Comparison of ENCODE assay signal across 19 cellular contexts in the genomic region with DNA sequence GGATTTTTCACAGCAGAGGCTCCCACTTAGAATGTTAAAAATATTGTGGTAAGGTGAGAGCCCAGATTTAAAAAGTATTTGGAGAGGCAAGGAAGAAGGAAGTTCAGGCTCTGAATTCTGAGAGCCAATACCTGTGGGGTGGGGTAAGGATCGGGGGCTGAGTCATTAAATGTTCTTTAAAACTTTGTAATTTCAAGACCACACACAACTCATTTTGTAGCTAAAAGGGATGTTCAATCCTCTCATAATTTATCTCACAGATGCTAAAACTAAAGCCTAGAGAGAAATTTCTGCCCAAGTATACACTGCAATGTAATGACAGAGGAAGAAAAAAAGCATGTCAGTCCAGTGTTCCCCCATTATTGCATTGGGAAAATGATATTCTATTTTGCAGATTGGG. TPM values are rescaled to one million over a fixed set of nuclear protein-coding genes. Genes with fewer than 3 reads are reported as not detected.
DNase-seq lines count a peak whose midpoint lies in the region; ATAC-seq and TF ChIP-seq lines count a peak whose summit lies in the region.
"Had no signal": no experiment of that assay in that cellular context is flagged by ENCODE, and none has a peak within 500 bp of the region (broad histone marks: within the 10 kb centered on the region; RNA-seq: fewer than 3 reads in every experiment).

No MANE protein-coding gene starts in this region.

- H3K4me3 ChIP-seq in colonic mucosa = no peak overlapping the region

- peak overlapping the region; percentile 88 to 95 for H3K27ac Mint-ChIP-seq in T-cell
- no peak overlapping the region for H3K27ac Mint-ChIP-seq in central memory CD8-positive, alpha-beta T cell (ENCODE audit: low read depth)
- H3K27ac Mint-ChIP-seq in stimulated activated effector memory CD8-positive, alpha-beta T cell treated with anti-CD3 and anti-CD28 coated beads, Interleukin-12 subunit alpha, Interleukin-12 subunit beta, amount 100 ng/mL, for 72 hours = peak overlapping the region; percentile 79
- H3K27ac Mint-ChIP-seq: IgD-negative memory B cell, type B pancreatic cell had no signal

- peaks cover 42% of the 10 kb centered on the region for H3K36me3 Mint-ChIP-seq in activated T-cell treated with anti-CD3 and anti-CD28 coated beads, Interleukin-2, amount 50 U/mL, for 4 hours (ENCODE audit: insufficient read depth)
- H3K36me3 Mint-ChIP-seq in T-cell = peaks cover 78% of the 10 kb centered on the region
- peaks cover 61% of the 10 kb centered on the region for H3K36me3 Mint-ChIP-seq in central memory CD8-positive, alpha-beta T cell (ENCODE audit: insufficient read depth)
- peaks cover 100% of the 10 kb centered on the region for H3K36me3 Mint-ChIP-seq in stimulated activated effector memory CD8-positive, alpha-beta T cell treated with anti-CD3 and anti-CD28 coated beads, Interleukin-12 subunit alpha, Interleukin-12 subunit beta, amount 100 ng/mL, for 72 hours
- H3K36me3 Mint-ChIP-seq: brain, CD14-positive monocyte, type B pancreatic cell had no signal

- H3K27ac ChIP-seq in colonic mucosa = no peak overlapping the region

- peak; percentile 24 to 41 for ATAC-seq in activated T-cell treated with anti-CD3 and anti-CD28 coated beads, Interleukin-2, amount 50 U/mL, for 4 hours
- no peak for ATAC-seq in T-cell (replicated peaks in 1 of 4)
- no peak for ATAC-seq in central memory CD8-positive, alpha-beta T cell (replicated peaks; ENCODE audit: extremely low read depth, poor library complexity, severe bottlenecking)
- ATAC-seq in stimulated activated effector memory CD8-positive, alpha-beta T cell treated with anti-CD3 and anti-CD28 coated beads, Interleukin-12 subunit alpha, Interleukin-12 subunit beta, amount 100 ng/mL, for 72 hours = peak; percentile 66

- H3K36me3 ChIP-seq in colonic mucosa = no peaks in the 10 kb centered on the region

- H3K27me3 Mint-ChIP-seq in activated T-cell treated with anti-CD3 and anti-CD28 coated beads, Interleukin-2, amount 50 U/mL, for 4 hours (ENCODE audit: low read depth) = no peaks in the 10 kb centered on the region
- H3K27me3 Mint-ChIP-seq in T-cell = no peaks in the 10 kb centered on the region
- H3K27me3 Mint-ChIP-seq in central memory CD8-positive, alpha-beta T cell = no peaks in the 10 kb centered on the region

- no peaks in the 10 kb centered on the region for H3K4me1 ChIP-seq in colonic mucosa

- no peaks in the 10 kb centered on the region for H3K9me3 ChIP-seq in colonic mucosa

- intact Hi-C loops in colonic mucosa (cut with DNase I) = no loop called here

- no peak for DNase-seq in activated T-cell treated with anti-CD3 and anti-CD28 coated beads, Interleukin-2, amount 50 U/mL, for 4 hours
- DNase-seq in activated T-cell treated with anti-CD3 and anti-CD28 coated beads for 4 hours (no peak), T-cell (no peak), inferior parietal cortex (ENCODE audit: extremely low spot score) (no peak), colonic mucosa (no peak)
- DNase-seq in central memory CD8-positive, alpha-beta T cell (ENCODE audit: low spot score in 2 of 2) = no peak
- DNase-seq in stimulated activated effector memory CD8-positive, alpha-beta T cell treated with anti-CD3 and anti-CD28 coated beads, Interleukin-12 subunit alpha, Interleukin-12 subunit beta, amount 100 ng/mL, for 72 hours (ENCODE audit: low spot score in 2 of 2) = no peak
- DNase-seq in stimulated activated CD4-positive, alpha-beta T cell treated with anti-CD3 and anti-CD28 coated beads, Interleukin-15, amount 100 ng/mL, for 24 hours = no peak
- DNase-seq: cortex of kidney; glutamatergic neuron; GOT3; NCI-H2171; NCI-H69; small intestine; stimulated activated CD4-positive, alpha-beta T cell treated with anti-CD3 and anti-CD28 coated beads, Interleukin-2, amount 100 ng/mL, for 48 hours had no signal

- no peaks in the 10 kb centered on the region for H3K9me3 Mint-ChIP-seq in activated T-cell treated with anti-CD3 and anti-CD28 coated beads, Interleukin-2, amount 50 U/mL, for 4 hours
- no peaks in the 10 kb centered on the region for H3K9me3 Mint-ChIP-seq in T-cell
- H3K9me3 Mint-ChIP-seq in central memory CD8-positive, alpha-beta T cell = no peaks in the 10 kb centered on the region
- H3K9me3 Mint-ChIP-seq in stimulated activated effector memory CD8-positive, alpha-beta T cell treated with anti-CD3 and anti-CD28 coated beads, Interleukin-12 subunit alpha, Interleukin-12 subunit beta, amount 100 ng/mL, for 72 hours = no peaks in the 10 kb centered on the region
- H3K9me3 Mint-ChIP-seq: brain, CD14-positive monocyte, IgD-negative memory B cell, type B pancreatic cell had no signal

- no peak overlapping the region for H3K9ac ChIP-seq in colonic mucosa (ENCODE audit: low read depth in 2 of 2, low read length in 2 of 2)

- no peaks in the 10 kb centered on the region for H3K27me3 ChIP-seq in colonic mucosa

- H3K4me1 Mint-ChIP-seq in activated T-cell treated with anti-CD3 and anti-CD28 coated beads, Interleukin-2, amount 50 U/mL, for 4 hours (ENCODE audit: low read depth) = peaks cover 81% of the 10 kb centered on the region
- peaks cover 77 to 88% (median 80%) of the 10 kb centered on the region in 3 donors for H3K4me1 Mint-ChIP-seq in T-cell
- peaks cover 79% of the 10 kb centered on the region for H3K4me1 Mint-ChIP-seq in central memory CD8-positive, alpha-beta T cell
- peaks cover 61% of the 10 kb centered on the region for H3K4me1 Mint-ChIP-seq in stimulated activated effector memory CD8-positive, alpha-beta T cell treated with anti-CD3 and anti-CD28 coated beads, Interleukin-12 subunit alpha, Interleukin-12 subunit beta, amount 100 ng/mL, for 72 hours
- H3K4me1 Mint-ChIP-seq: CD14-positive monocyte had no signal

- CTCF ChIA-PET in T-cell (lab: Charles Lee) = no interaction called here

- TF ChIP-seq CTCF in colonic mucosa (IDR thresholded peaks at IDR 0.05) = no peak

- H3K4me3 Mint-ChIP-seq in activated T-cell treated with anti-CD3 and anti-CD28 coated beads, Interleukin-2, amount 50 U/mL, for 4 hours = peak overlapping the region; percentile 79
- peak overlapping the region; percentile 74 to 99 (median 98) for H3K4me3 Mint-ChIP-seq in T-cell
- H3K4me3 Mint-ChIP-seq in central memory CD8-positive, alpha-beta T cell = peak overlapping the region; percentile 58
- H3K4me3 Mint-ChIP-seq in stimulated activated effector memory CD8-positive, alpha-beta T cell treated with anti-CD3 and anti-CD28 coated beads, Interleukin-12 subunit alpha, Interleukin-12 subunit beta, amount 100 ng/mL, for 72 hours = peak overlapping the region; percentile 94
- H3K4me3 Mint-ChIP-seq: brain, CD14-positive monocyte, type B pancreatic cell had no signal

- POLR2A ChIA-PET in T-cell (lab: Charles Lee) = interaction anchor here (0.6 to 1.3 kb wide), 2 partner anchors 27 to 55 kb away, joined by 3 read pairs; no protein-coding TSS in a partner anchor

RNA-seq across cellular contexts. Expression of a gene that starts 6.1 kb away (rescaled TPM):
- 10 to 100 TPM; 63.7 to 93.5 (median 73.2) TPM for total RNA-seq in activated T-cell treated with anti-CD3 and anti-CD28 coated beads, Interleukin-2, amount 50 U/mL, for 4 hours
- 100 to 1,000 TPM; 324 to 414 (median 385) TPM for total RNA-seq in T-cell
- 1 to 10 TPM; 2.6 to 4.9 TPM for total RNA-seq in colonic mucosa

RNA-seq across cellular contexts. Expression of a gene that starts 41.3 kb away (rescaled TPM):
- 10 to 100 TPM; 12.5 to 14.5 (median 14.3) TPM for total RNA-seq in activated T-cell treated with anti-CD3 and anti-CD28 coated beads, Interleukin-2, amount 50 U/mL, for 4 hours
- total RNA-seq in T-cell (10 to 100 TPM in 3 of 5 donors, 1 to 10 TPM in 2; 9.1 to 13.0 (median 10.9) TPM), colonic mucosa (10 to 100 TPM; 43.2 to 72.7 TPM)

Comparison
In these comparisons a context has a peak if more than half of its experiments do, and no peak if none do; other contexts are left out.
1. ATAC-seq: peak in activated T-cell treated with anti-CD3 and anti-CD28 coated beads, Interleukin-2, amount 50 U/mL, for 4 hours (2 of 2) and stimulated activated effector memory CD8-positive, alpha-beta T cell treated with anti-CD3 and anti-CD28 coated beads, Interleukin-12 subunit alpha, Interleukin-12 subunit beta, amount 100 ng/mL, for 72 hours (single experiment); none in T-cell (0 of 4) and central memory CD8-positive, alpha-beta T cell (single experiment).
2. RNA of a gene that starts 6.1 kb away (total RNA-seq): 324 to 414 TPM in T-cell and 63.7 to 93.5 TPM in activated T-cell treated with anti-CD3 and anti-CD28 coated beads, Interleukin-2, amount 50 U/mL, for 4 hours; 2.6 to 4.9 TPM in colonic mucosa; every median in the first group is over 10 times any median in the second.
3. Peak in every context shown above with its lines, with median percentiles within 50 percentile points of each other: H3K4me3 Mint-ChIP-seq.